ENCODE assay signal across 1 cellular context in genomic region chr12:57846577-57847319, GRCh38.
A peak's percentile ranks its signal among the peaks of the same experiment; 100 is the strongest.
TF ChIP-seq lines count a peak whose summit lies in the region.

Gene CTDSP2 (minus strand): TSS chr12:57846729. CDS start chr12:57846435, 294 bp downstream.

TF ChIP-seq in HepG2, 621 proteins besides CTCF, POLR2A, EP300 and RAD21 (continued from another document and continues in another):
- TF ChIP-seq, protein P1, sequence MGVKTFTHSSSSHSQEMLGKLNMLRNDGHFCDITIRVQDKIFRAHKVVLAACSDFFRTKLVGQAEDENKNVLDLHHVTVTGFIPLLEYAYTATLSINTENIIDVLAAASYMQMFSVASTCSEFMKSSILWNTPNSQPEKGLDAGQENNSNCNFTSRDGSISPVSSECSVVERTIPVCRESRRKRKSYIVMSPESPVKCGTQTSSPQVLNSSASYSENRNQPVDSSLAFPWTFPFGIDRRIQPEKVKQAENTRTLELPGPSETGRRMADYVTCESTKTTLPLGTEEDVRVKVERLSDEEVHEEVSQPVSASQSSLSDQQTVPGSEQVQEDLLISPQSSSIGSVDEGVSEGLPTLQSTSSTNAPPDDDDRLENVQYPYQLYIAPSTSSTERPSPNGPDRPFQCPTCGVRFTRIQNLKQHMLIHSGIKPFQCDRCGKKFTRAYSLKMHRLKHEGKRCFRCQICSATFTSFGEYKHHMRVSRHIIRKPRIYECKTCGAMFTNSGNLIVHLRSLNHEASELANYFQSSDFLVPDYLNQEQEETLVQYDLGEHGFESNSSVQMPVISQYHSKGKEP (CRISPR knock-in tag; IDR thresholded peaks at IDR 0.05), result no peak
- TF ChIP-seq, protein P2, sequence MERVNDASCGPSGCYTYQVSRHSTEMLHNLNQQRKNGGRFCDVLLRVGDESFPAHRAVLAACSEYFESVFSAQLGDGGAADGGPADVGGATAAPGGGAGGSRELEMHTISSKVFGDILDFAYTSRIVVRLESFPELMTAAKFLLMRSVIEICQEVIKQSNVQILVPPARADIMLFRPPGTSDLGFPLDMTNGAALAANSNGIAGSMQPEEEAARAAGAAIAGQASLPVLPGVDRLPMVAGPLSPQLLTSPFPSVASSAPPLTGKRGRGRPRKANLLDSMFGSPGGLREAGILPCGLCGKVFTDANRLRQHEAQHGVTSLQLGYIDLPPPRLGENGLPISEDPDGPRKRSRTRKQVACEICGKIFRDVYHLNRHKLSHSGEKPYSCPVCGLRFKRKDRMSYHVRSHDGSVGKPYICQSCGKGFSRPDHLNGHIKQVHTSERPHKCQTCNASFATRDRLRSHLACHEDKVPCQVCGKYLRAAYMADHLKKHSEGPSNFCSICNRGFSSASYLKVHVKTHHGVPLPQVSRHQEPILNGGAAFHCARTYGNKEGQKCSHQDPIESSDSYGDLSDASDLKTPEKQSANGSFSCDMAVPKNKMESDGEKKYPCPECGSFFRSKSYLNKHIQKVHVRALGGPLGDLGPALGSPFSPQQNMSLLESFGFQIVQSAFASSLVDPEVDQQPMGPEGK (CRISPR knock-in tag; IDR thresholded peaks at IDR 0.05), result peak; percentile 82
- TF ChIP-seq ATRX (CRISPR knock-in tag; IDR thresholded peaks at IDR 0.05; ENCODE audit: borderline replicate concordance), result no peak
- peak; percentile 31 for TF ChIP-seq HNRNPLL (IDR thresholded peaks at IDR 0.05; ENCODE audit: low read depth, low read length, poor library complexity, severe bottlenecking)
- no peak for TF ChIP-seq SP140L (CRISPR knock-in tag; IDR thresholded peaks at IDR 0.05; ENCODE audit: borderline replicate concordance)
- TF ChIP-seq MLLT10 (CRISPR knock-in tag; IDR thresholded peaks at IDR 0.05), result no peak
- TF ChIP-seq ZNF263 (CRISPR knock-in tag; IDR thresholded peaks at IDR 0.05), result no peak
- no peak for TF ChIP-seq ZNF280B (CRISPR knock-in tag; IDR thresholded peaks at IDR 0.05; ENCODE audit: borderline replicate concordance)
- TF ChIP-seq ZNF589 (CRISPR knock-in tag; conservative IDR thresholded peaks at IDR 0.05), result no peak
- no peak for TF ChIP-seq KDM6A (CRISPR knock-in tag; IDR thresholded peaks at IDR 0.05; ENCODE audit: low read depth)
- TF ChIP-seq RFXAP (CRISPR knock-in tag; IDR thresholded peaks at IDR 0.05; ENCODE audit: borderline replicate concordance), result no peak
- TF ChIP-seq ADNP (CRISPR knock-in tag; IDR thresholded peaks at IDR 0.05), result no peak
- peak; percentile 42; the same call in 1 of the 2 replicates for TF ChIP-seq FOXC1 (CRISPR knock-in tag; IDR thresholded peaks at IDR 0.05; ENCODE audit: borderline replicate concordance)
- TF ChIP-seq ZNF598 (CRISPR knock-in tag; IDR thresholded peaks at IDR 0.05; ENCODE audit: borderline replicate concordance), result no peak
- no peak; the same call in 1 of the 2 replicates for TF ChIP-seq ZNF501 (CRISPR knock-in tag; IDR thresholded peaks at IDR 0.05)
- no peak for TF ChIP-seq CBX1 (IDR thresholded peaks at IDR 0.05; ENCODE audit: low read depth)
- TF ChIP-seq, protein P3, sequence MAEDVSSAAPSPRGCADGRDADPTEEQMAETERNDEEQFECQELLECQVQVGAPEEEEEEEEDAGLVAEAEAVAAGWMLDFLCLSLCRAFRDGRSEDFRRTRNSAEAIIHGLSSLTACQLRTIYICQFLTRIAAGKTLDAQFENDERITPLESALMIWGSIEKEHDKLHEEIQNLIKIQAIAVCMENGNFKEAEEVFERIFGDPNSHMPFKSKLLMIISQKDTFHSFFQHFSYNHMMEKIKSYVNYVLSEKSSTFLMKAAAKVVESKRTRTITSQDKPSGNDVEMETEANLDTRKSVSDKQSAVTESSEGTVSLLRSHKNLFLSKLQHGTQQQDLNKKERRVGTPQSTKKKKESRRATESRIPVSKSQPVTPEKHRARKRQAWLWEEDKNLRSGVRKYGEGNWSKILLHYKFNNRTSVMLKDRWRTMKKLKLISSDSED (CRISPR knock-in tag; IDR thresholded peaks at IDR 0.05), result no peak
- peak; percentile 80 for TF ChIP-seq RBM39 (IDR thresholded peaks at IDR 0.05; ENCODE audit: low read depth, low read length, poor library complexity, severe bottlenecking)
- TF ChIP-seq GRHL1 (CRISPR knock-in tag; conservative IDR thresholded peaks at IDR 0.05), result no peak
- no peak for TF ChIP-seq YEATS2 (CRISPR knock-in tag; IDR thresholded peaks at IDR 0.05; ENCODE audit: borderline replicate concordance)
- TF ChIP-seq, protein P4, sequence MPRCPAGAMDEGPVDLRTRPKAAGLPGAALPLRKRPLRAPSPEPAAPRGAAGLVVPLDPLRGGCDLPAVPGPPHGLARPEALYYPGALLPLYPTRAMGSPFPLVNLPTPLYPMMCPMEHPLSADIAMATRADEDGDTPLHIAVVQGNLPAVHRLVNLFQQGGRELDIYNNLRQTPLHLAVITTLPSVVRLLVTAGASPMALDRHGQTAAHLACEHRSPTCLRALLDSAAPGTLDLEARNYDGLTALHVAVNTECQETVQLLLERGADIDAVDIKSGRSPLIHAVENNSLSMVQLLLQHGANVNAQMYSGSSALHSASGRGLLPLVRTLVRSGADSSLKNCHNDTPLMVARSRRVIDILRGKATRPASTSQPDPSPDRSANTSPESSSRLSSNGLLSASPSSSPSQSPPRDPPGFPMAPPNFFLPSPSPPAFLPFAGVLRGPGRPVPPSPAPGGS (CRISPR knock-in tag; IDR thresholded peaks at IDR 0.05), result no peak
- peak; percentile 30; the same call in 1 of the 2 replicates for TF ChIP-seq SPEN (CRISPR knock-in tag; IDR thresholded peaks at IDR 0.05; ENCODE audit: low read depth)
- TF ChIP-seq, protein P5, sequence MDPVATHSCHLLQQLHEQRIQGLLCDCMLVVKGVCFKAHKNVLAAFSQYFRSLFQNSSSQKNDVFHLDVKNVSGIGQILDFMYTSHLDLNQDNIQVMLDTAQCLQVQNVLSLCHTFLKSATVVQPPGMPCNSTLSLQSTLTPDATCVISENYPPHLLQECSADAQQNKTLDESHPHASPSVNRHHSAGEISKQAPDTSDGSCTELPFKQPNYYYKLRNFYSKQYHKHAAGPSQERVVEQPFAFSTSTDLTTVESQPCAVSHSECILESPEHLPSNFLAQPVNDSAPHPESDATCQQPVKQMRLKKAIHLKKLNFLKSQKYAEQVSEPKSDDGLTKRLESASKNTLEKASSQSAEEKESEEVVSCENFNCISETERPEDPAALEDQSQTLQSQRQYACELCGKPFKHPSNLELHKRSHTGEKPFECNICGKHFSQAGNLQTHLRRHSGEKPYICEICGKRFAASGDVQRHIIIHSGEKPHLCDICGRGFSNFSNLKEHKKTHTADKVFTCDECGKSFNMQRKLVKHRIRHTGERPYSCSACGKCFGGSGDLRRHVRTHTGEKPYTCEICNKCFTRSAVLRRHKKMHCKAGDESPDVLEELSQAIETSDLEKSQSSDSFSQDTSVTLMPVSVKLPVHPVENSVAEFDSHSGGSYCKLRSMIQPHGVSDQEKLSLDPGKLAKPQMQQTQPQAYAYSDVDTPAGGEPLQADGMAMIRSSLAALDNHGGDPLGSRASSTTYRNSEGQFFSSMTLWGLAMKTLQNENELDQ (CRISPR knock-in tag; IDR thresholded peaks at IDR 0.05; ENCODE audit: borderline replicate concordance), result no peak
- TF ChIP-seq SP4 (CRISPR knock-in tag; IDR thresholded peaks at IDR 0.05), result peak; percentile 69; the same call in 1 of the 2 replicates
- TF ChIP-seq RFX3 (CRISPR knock-in tag; IDR thresholded peaks at IDR 0.05), result no peak
- TF ChIP-seq, protein P6, sequence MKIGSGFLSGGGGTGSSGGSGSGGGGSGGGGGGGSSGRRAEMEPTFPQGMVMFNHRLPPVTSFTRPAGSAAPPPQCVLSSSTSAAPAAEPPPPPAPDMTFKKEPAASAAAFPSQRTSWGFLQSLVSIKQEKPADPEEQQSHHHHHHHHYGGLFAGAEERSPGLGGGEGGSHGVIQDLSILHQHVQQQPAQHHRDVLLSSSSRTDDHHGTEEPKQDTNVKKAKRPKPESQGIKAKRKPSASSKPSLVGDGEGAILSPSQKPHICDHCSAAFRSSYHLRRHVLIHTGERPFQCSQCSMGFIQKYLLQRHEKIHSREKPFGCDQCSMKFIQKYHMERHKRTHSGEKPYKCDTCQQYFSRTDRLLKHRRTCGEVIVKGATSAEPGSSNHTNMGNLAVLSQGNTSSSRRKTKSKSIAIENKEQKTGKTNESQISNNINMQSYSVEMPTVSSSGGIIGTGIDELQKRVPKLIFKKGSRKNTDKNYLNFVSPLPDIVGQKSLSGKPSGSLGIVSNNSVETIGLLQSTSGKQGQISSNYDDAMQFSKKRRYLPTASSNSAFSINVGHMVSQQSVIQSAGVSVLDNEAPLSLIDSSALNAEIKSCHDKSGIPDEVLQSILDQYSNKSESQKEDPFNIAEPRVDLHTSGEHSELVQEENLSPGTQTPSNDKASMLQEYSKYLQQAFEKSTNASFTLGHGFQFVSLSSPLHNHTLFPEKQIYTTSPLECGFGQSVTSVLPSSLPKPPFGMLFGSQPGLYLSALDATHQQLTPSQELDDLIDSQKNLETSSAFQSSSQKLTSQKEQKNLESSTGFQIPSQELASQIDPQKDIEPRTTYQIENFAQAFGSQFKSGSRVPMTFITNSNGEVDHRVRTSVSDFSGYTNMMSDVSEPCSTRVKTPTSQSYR (CRISPR knock-in tag; IDR thresholded peaks at IDR 0.05; ENCODE audit: borderline replicate concordance), result no peak
- TF ChIP-seq KLF16 (CRISPR knock-in tag; IDR thresholded peaks at IDR 0.05), result no peak
- peak; percentile 34; the same call in 1 of the 2 replicates for TF ChIP-seq CCDC6 (CRISPR knock-in tag; IDR thresholded peaks at IDR 0.05)
- TF ChIP-seq ZNF883 (CRISPR knock-in tag; IDR thresholded peaks at IDR 0.05; ENCODE audit: not compliant biosample characterization), result no peak
- TF ChIP-seq MED13 (CRISPR knock-in tag; IDR thresholded peaks at IDR 0.05), result 0 out of 2 replicates have a peak, but pooled peaks have one; percentile 14
- TF ChIP-seq U2AF1 (optimal IDR thresholded peaks at IDR 0.05; ENCODE audit: low read depth, low read length), result no peak
- no peak for TF ChIP-seq HMGA1 (CRISPR knock-in tag; conservative IDR thresholded peaks at IDR 0.05)
- no peak for TF ChIP-seq ATAD3A (CRISPR knock-in tag; IDR thresholded peaks at IDR 0.05)
- TF ChIP-seq ZNF3 (CRISPR knock-in tag; IDR thresholded peaks at IDR 0.05), result no peak
- no peak for TF ChIP-seq SOX5 (CRISPR knock-in tag; IDR thresholded peaks at IDR 0.05; ENCODE audit: borderline replicate concordance)
- no peak for TF ChIP-seq ZNF577 (CRISPR knock-in tag; IDR thresholded peaks at IDR 0.05; ENCODE audit: borderline replicate concordance, low read depth)
- TF ChIP-seq ZNF7 (CRISPR knock-in tag; IDR thresholded peaks at IDR 0.05), result no peak
- TF ChIP-seq ZMYM3 (CRISPR knock-in tag; IDR thresholded peaks at IDR 0.05), result peak; percentile 55; the same call in 1 of the 2 replicates
- TF ChIP-seq CBX5 (CRISPR knock-in tag; IDR thresholded peaks at IDR 0.05; ENCODE audit: borderline replicate concordance), result no peak
- no peak for TF ChIP-seq SAFB2 (CRISPR knock-in tag; IDR thresholded peaks at IDR 0.05; ENCODE audit: borderline replicate concordance, low read depth)
- TF ChIP-seq RFXANK (CRISPR knock-in tag; IDR thresholded peaks at IDR 0.05), result no peak
- no peak for TF ChIP-seq TAF1 (CRISPR knock-in tag; IDR thresholded peaks at IDR 0.05)
- no peak for TF ChIP-seq ZNF773 (CRISPR knock-in tag; IDR thresholded peaks at IDR 0.05; ENCODE audit: borderline replicate concordance)
- TF ChIP-seq ZNF644 (CRISPR knock-in tag; IDR thresholded peaks at IDR 0.05; ENCODE audit: low read depth), result no peak
- TF ChIP-seq, protein P7, sequence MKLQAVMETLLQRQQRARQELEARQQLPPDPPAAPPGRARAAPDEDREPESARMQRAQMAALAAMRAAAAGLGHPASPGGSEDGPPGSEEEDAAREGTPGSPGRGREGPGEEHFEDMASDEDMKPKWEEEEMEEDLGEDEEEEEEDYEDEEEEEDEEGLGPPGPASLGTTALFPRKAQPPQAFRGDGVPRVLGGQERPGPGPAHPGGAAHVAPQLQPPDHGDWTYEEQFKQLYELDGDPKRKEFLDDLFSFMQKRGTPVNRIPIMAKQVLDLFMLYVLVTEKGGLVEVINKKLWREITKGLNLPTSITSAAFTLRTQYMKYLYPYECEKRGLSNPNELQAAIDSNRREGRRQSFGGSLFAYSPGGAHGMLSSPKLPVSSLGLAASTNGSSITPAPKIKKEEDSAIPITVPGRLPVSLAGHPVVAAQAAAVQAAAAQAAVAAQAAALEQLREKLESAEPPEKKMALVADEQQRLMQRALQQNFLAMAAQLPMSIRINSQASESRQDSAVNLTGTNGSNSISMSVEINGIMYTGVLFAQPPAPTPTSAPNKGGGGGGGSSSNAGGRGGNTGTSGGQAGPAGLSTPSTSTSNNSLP (IDR thresholded peaks at IDR 0.05; ENCODE audit: low read depth, low read length), result no peak
- no peak for TF ChIP-seq MTA1 (CRISPR knock-in tag; IDR thresholded peaks at IDR 0.05; ENCODE audit: borderline replicate concordance)
- TF ChIP-seq MTA3 (CRISPR knock-in tag; IDR thresholded peaks at IDR 0.05), result no peak
